8 cellular contexts compared by ENCODE assay signal in genomic region chr19:3450796-3451411, GRCh38. TPM values are rescaled to one million over a fixed set of nuclear protein-coding genes. Genes with fewer than 3 reads are reported as not detected.
A peak's percentile ranks its signal among the peaks of the same experiment; 100 is the strongest.
DNase-seq lines count a peak whose midpoint lies in the region; ATAC-seq and TF ChIP-seq lines count a peak whose summit lies in the region.

No MANE protein-coding gene starts in this region.

- WGBS in heart right ventricle, 2 donors, result 12 to 15% methylated on average over 12 of the region's 12 CpGs
- 11% methylated on average over 12 of the region's 12 CpGs for WGBS in smooth muscle cell (ENCODE audit: low lambda C conversion rate)

- H3F3A ChIP-seq in smooth muscle cell (ENCODE audit: low read depth), result no peaks in the 10 kb centered on the region

- H2AFZ ChIP-seq in smooth muscle cell (ENCODE audit: low read depth), result no peak overlapping the region

- H3K4me3 ChIP-seq in heart right ventricle (no peak overlapping the region), smooth muscle cell (no peak overlapping the region)

- H3K27me3 ChIP-seq in heart right ventricle (no peaks in the 10 kb centered on the region), smooth muscle cell (ENCODE audit: low read depth) (no peaks in the 10 kb centered on the region)

- H3K4me1 ChIP-seq in heart right ventricle (peaks cover 4 to 18% (median 15%) of the 10 kb centered on the region in 9 donors), smooth muscle cell (ENCODE audit: low read depth) (no peaks in the 10 kb centered on the region)

- no peak overlapping the region for H3K4me2 ChIP-seq in smooth muscle cell

- H3K27ac ChIP-seq in heart right ventricle (peak overlapping the region; percentile 28 to 87 (median 82)), smooth muscle cell (ENCODE audit: low read depth) (peak overlapping the region; percentile 89)

- intact Hi-C loops in heart right ventricle (cut with DNase I), result no loop called here

- no peaks in the 10 kb centered on the region for H3K79me2 ChIP-seq in smooth muscle cell (ENCODE audit: low read depth)

- no peaks in the 10 kb centered on the region for H4K20me1 ChIP-seq in smooth muscle cell (ENCODE audit: low read depth)

- H3K36me3 ChIP-seq in heart right ventricle, result peaks cover 4 to 94% (median 55%) of the 10 kb centered on the region in 9 donors
- H3K36me3 ChIP-seq in smooth muscle cell (ENCODE audit: low read depth), result no peaks in the 10 kb centered on the region

- TF ChIP-seq CTCF in heart right ventricle (IDR thresholded peaks at IDR 0.05) (no peak), smooth muscle cell (IDR thresholded peaks at IDR 0.05; ENCODE audit: borderline replicate concordance, insufficient read depth, poor library complexity, severe bottlenecking) (no peak)

- DNase-seq in HCEC 1CT (peak; percentile 100), T1000 (lab: John Stamatoyannopoulos, UW) (peak; percentile 83), heart right ventricle (peak in 1 of 2 donors; percentile 71), smooth muscle cell (lab: John Stamatoyannopoulos, UW; ENCODE audit: unreplicated experiment) (peak; percentile 42), retina (no peak)
- DNase-seq in stimulated activated CD4-positive, alpha-beta T cell treated with anti-CD3 and anti-CD28 coated beads, Interleukin-2, amount 100 ng/mL, for 24 hours, result no peak

- ATAC-seq in heart right ventricle (peak; percentile 39 to 94 (median 90)), GM18873 (IDR thresholded peaks at IDR 0.05; ENCODE audit: low FRiP score, unreplicated experiment) (no peak), HG03378 (IDR thresholded peaks at IDR 0.05; ENCODE audit: unreplicated experiment) (no peak)

- H3K9ac ChIP-seq in smooth muscle cell (ENCODE audit: low read depth), result peak overlapping the region; percentile 56

- no peaks in the 10 kb centered on the region for H3K9me3 ChIP-seq in heart right ventricle
- H3K9me3 ChIP-seq in smooth muscle cell (replicated peaks; ENCODE audit: low read depth), result no peaks in the 10 kb centered on the region

RNA-seq across cellular contexts. Expression of gene SMIM24, which starts 29.4 kb away (rescaled TPM):
- not detected for total RNA-seq in heart right ventricle
- not detected for polyA plus RNA-seq in heart right ventricle
- 1.1 TPM in 1 of 2 replicates, not detected in the other for total RNA-seq in smooth muscle cell
- not detected in 2 replicates for polyA plus RNA-seq in smooth muscle cell

RNA-seq across cellular contexts. Expression of gene SMIM44, which starts 32.3 kb away (rescaled TPM):
- total RNA-seq in heart right ventricle (not detected), smooth muscle cell (not detected in 2 replicates)
- polyA plus RNA-seq in heart right ventricle (not detected), smooth muscle cell (not detected in 2 replicates)

RNA-seq across cellular contexts. Expression of gene DOHH, which starts 49.6 kb away (rescaled TPM):
- 10 to 100 TPM in 5 of 10 donors, 1 to 10 TPM in 5; 7.2 to 14.9 (median 9.4) TPM for total RNA-seq in heart right ventricle
- 10 to 100 TPM; 13.2 to 30.4 TPM for polyA plus RNA-seq in heart right ventricle
- total RNA-seq in smooth muscle cell, result 8.1 and 8.7 TPM in 2 replicates
- 27.0 and 27.2 TPM in 2 replicates for polyA plus RNA-seq in smooth muscle cell

RNA-seq across cellular contexts. Expression of gene FZR1, which starts 55.2 kb away (rescaled TPM):
- total RNA-seq in heart right ventricle, result 10 to 100 TPM; 21.0 to 30.8 (median 27.1) TPM
- 10 to 100 TPM; 13.5 to 15.2 TPM for polyA plus RNA-seq in heart right ventricle
- total RNA-seq in smooth muscle cell, result 16.3 and 33.9 TPM in 2 replicates
- polyA plus RNA-seq in smooth muscle cell, result 49.7 and 64.8 TPM in 2 replicates

Comparison
In these comparisons a context has a peak if more than half of its experiments do, and no peak if none do; other contexts are left out.
1. DNase-seq: peak in HCEC 1CT (single experiment), T1000 (single experiment) and smooth muscle cell (single experiment); none in stimulated activated CD4-positive, alpha-beta T cell treated with anti-CD3 and anti-CD28 coated beads, Interleukin-2, amount 100 ng/mL, for 24 hours (0 of 2) and retina (single experiment).
2. ATAC-seq: peak in heart right ventricle (8 of 8); none in GM18873 (single experiment) and HG03378 (single experiment).